1 cellular context compared by ENCODE assay signal in the genomic region with DNA sequence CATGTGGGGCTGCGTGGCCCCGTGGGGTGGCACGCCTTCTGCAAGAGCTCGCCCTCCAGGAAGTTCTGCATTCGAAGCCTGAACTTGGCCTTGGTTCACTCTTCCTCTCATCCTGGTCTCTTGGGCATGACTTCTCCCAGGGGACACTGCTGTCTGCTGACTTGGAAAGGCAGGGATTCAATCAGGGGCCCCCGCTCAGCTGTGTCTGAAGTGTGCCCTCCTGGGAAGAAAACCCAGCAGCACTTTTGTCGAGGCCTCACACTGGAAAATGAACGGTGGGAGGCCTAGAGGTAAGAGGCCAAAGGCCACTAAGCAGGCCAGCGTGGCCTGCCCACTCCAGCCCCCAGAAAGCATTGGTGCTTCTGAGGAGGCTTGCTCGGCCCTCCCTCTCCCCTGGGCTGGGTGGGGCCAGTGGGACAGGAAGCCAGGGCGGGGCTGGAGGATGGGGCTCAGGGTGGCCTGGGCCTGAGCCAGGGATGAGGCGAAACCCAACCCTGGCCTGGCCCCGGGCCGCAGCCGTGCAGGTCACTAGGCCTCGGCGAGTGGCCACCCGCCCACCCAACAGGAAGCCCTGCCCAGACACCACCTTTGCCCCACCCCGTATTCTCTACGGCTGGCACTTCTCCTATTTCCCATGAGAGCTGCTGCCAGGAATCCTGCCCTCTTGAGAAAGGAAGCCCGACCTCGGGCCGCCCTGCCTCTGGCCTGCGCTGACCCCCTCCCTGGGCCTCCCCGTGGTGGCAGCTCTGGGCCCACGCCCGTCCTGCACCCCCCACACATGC.
TF ChIP-seq lines count a peak whose summit lies in the region.

No MANE protein-coding gene starts in this region.

TF ChIP-seq in A549, 52 proteins besides CTCF, POLR2A, EP300 and RAD21 (continued from another document):
- TF ChIP-seq POLR2AphosphoS2 (conservative IDR thresholded peaks at IDR 0.05; ENCODE audit: low read length) (no peak), KDM1A (IDR thresholded peaks at IDR 0.05; ENCODE audit: low read depth) (no peak), ZC3H11A (IDR thresholded peaks at IDR 0.05) (no peak), TFCP2L1 (CRISPR knock-in tag; IDR thresholded peaks at IDR 0.05) (no peak), RCOR1 (IDR thresholded peaks at IDR 0.05; ENCODE audit: low read depth, low read length) (no peak), SMC3 (IDR thresholded peaks at IDR 0.05) (peak; percentile 46; the same call in 2 of the 3 replicates), MYC (IDR thresholded peaks at IDR 0.05; ENCODE audit: borderline replicate concordance, low read length) (no peak; the same call in 1 of the 2 replicates), NPAS2 (CRISPR knock-in tag; IDR thresholded peaks at IDR 0.05; ENCODE audit: borderline replicate concordance) (no peak), PHF8 (IDR thresholded peaks at IDR 0.05; ENCODE audit: borderline replicate concordance, low read depth) (no peak), CHD2 (IDR thresholded peaks at IDR 0.05; ENCODE audit: low read length, partially characterized antibody) (no peak), NFE2L2 (conservative IDR thresholded peaks at IDR 0.05; ENCODE audit: low read length) (no peak), RFX5 (IDR thresholded peaks at IDR 0.05) (no peak), FOSB (CRISPR knock-in tag; IDR thresholded peaks at IDR 0.05) (no peak), HOXB5 (CRISPR knock-in tag; IDR thresholded peaks at IDR 0.05) (peak; percentile 54; the same call in 1 of the 2 replicates), ZFP36 (IDR thresholded peaks at IDR 0.05; ENCODE audit: borderline replicate concordance, partially characterized antibody) (no peak), BHLHE40 (IDR thresholded peaks at IDR 0.05; ENCODE audit: low read depth, low read length) (no peak), TP53 (CRISPR knock-in tag; IDR thresholded peaks at IDR 0.05) (0 out of 2 replicates have a peak, but pooled peaks have one; percentile 40), RNF2 (IDR thresholded peaks at IDR 0.05; ENCODE audit: borderline replicate concordance, low read depth) (no peak)
- TF ChIP-seq, protein P1, sequence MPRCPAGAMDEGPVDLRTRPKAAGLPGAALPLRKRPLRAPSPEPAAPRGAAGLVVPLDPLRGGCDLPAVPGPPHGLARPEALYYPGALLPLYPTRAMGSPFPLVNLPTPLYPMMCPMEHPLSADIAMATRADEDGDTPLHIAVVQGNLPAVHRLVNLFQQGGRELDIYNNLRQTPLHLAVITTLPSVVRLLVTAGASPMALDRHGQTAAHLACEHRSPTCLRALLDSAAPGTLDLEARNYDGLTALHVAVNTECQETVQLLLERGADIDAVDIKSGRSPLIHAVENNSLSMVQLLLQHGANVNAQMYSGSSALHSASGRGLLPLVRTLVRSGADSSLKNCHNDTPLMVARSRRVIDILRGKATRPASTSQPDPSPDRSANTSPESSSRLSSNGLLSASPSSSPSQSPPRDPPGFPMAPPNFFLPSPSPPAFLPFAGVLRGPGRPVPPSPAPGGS (IDR thresholded peaks at IDR 0.05), result peak; percentile 67; the same call in 2 of the 3 replicates
- TF ChIP-seq, protein P2, sequence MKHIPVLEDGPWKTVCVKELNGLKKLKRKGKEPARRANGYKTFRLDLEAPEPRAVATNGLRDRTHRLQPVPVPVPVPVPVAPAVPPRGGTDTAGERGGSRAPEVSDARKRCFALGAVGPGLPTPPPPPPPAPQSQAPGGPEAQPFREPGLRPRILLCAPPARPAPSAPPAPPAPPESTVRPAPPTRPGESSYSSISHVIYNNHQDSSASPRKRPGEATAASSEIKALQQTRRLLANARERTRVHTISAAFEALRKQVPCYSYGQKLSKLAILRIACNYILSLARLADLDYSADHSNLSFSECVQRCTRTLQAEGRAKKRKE (CRISPR knock-in tag; IDR thresholded peaks at IDR 0.05; ENCODE audit: low read depth), result peak; percentile 11; the same call in 1 of the 2 replicates
- TF ChIP-seq, protein P3, sequence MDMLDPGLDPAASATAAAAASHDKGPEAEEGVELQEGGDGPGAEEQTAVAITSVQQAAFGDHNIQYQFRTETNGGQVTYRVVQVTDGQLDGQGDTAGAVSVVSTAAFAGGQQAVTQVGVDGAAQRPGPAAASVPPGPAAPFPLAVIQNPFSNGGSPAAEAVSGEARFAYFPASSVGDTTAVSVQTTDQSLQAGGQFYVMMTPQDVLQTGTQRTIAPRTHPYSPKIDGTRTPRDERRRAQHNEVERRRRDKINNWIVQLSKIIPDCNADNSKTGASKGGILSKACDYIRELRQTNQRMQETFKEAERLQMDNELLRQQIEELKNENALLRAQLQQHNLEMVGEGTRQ (IDR thresholded peaks at IDR 0.05), result no peak
- TF ChIP-seq, protein P4, sequence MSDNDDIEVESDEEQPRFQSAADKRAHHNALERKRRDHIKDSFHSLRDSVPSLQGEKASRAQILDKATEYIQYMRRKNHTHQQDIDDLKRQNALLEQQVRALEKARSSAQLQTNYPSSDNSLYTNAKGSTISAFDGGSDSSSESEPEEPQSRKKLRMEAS (IDR thresholded peaks at IDR 0.05), result peak; percentile 68; the same call in 1 of the 2 replicates
- TF ChIP-seq, protein P5, sequence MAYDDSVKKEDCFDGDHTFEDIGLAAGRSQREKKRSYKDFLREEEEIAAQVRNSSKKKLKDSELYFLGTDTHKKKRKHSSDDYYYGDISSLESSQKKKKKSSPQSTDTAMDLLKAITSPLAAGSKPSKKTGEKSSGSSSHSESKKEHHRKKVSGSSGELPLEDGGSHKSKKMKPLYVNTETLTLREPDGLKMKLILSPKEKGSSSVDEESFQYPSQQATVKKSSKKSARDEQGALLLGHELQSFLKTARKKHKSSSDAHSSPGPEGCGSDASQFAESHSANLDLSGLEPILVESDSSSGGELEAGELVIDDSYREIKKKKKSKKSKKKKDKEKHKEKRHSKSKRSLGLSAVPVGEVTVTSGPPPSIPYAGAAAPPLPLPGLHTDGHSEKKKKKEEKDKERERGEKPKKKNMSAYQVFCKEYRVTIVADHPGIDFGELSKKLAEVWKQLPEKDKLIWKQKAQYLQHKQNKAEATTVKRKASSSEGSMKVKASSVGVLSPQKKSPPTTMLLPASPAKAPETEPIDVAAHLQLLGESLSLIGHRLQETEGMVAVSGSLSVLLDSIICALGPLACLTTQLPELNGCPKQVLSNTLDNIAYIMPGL (CRISPR knock-in tag; IDR thresholded peaks at IDR 0.05; ENCODE audit: borderline replicate concordance), result no peak
